Comparison of ENCODE assay signal across 8 cellular contexts in genomic region chr19:37313335-37313627, GRCh38. TPM values are rescaled to one million over a fixed set of nuclear protein-coding genes. Genes with fewer than 3 reads are reported as not detected.
DNase-seq lines count a peak whose midpoint lies in the region; FAIRE-seq and TF ChIP-seq lines count a peak whose summit lies in the region.

No MANE protein-coding gene starts in this region.

- H3K9ac ChIP-seq in keratinocyte (ENCODE audit: control insufficient read depth, extremely low read depth, insufficient read depth, low read length) (no peak overlapping the region), stomach smooth muscle (ENCODE audit: low read length in 2 of 2) (no peak overlapping the region)

- CTCF ChIA-PET in activated CD4-positive, alpha-beta memory T cell treated with anti-CD3 and anti-CD28 coated beads, Interleukin-2, amount 10 ng/mL, durations not matched to agents 7 days and 5 days (lab: Charles Lee): no interaction called here

- H4K20me1 ChIP-seq in keratinocyte (ENCODE audit: control insufficient read depth, extremely low read depth, insufficient read depth, low read length): no peaks in the 10 kb centered on the region

- peak overlapping the region; percentile 48 for H3K27ac Mint-ChIP-seq in activated naive CD4-positive, alpha-beta T cell treated with anti-CD3 and anti-CD28 coated beads, Interleukin-2, amount 50 U/mL, for 24 hours
- peak overlapping the region; percentile 34 for H3K27ac Mint-ChIP-seq in activated CD4-positive, alpha-beta memory T cell treated with anti-CD3 and anti-CD28 coated beads, Interleukin-2, amount 10 ng/mL, durations not matched to agents 7 days and 5 days

- peaks cover 6% of the 10 kb centered on the region for H3K79me2 ChIP-seq in keratinocyte (ENCODE audit: control insufficient read depth, insufficient read depth, low read length)

- no peak overlapping the region for H3K4me3 ChIP-seq in keratinocyte (ENCODE audit: control insufficient read depth in 2 of 3, extremely low read depth in 1 of 3, insufficient read depth in 2 of 3, low read depth in 1 of 3, low read length in 3 of 3)
- peak overlapping the region in 1 of 2 donors; percentile 67 for H3K4me3 ChIP-seq in stomach smooth muscle (ENCODE audit: low read length in 2 of 2)

- DNase-seq in activated naive CD4-positive, alpha-beta T cell treated with Interleukin-2 at 50 U/mL for 16 hours: no peak
- DNase-seq in activated CD4-positive, alpha-beta memory T cell treated with anti-CD3 and anti-CD28 coated beads, Interleukin-2, amount 10 ng/mL, durations not matched to agents 7 days and 5 days: no peak
- DNase-seq in keratinocyte (ENCODE audit: low read depth, low spot score): no peak
- no peak for DNase-seq in CD1c-positive myeloid dendritic cell (ENCODE audit: extremely low spot score)
- DNase-seq in T1000 (lab: John Stamatoyannopoulos, UW): no peak
- no peak for DNase-seq in cerebellar cortex (ENCODE audit: low spot score)

- H3K27me3 Mint-ChIP-seq in activated naive CD4-positive, alpha-beta T cell treated with anti-CD3 and anti-CD28 coated beads, Interleukin-2, amount 50 U/mL, for 24 hours: peaks cover 6% of the 10 kb centered on the region
- no peaks in the 10 kb centered on the region for H3K27me3 Mint-ChIP-seq in activated CD4-positive, alpha-beta memory T cell treated with anti-CD3 and anti-CD28 coated beads, Interleukin-2, amount 10 ng/mL, durations not matched to agents 7 days and 5 days

- peak overlapping the region; percentile 64 for H3K4me3 Mint-ChIP-seq in activated naive CD4-positive, alpha-beta T cell treated with anti-CD3 and anti-CD28 coated beads, Interleukin-2, amount 50 U/mL, for 24 hours
- peak overlapping the region; percentile 64 for H3K4me3 Mint-ChIP-seq in activated CD4-positive, alpha-beta memory T cell treated with anti-CD3 and anti-CD28 coated beads, Interleukin-2, amount 10 ng/mL, durations not matched to agents 7 days and 5 days

- H3K4me1 Mint-ChIP-seq in activated naive CD4-positive, alpha-beta T cell treated with anti-CD3 and anti-CD28 coated beads, Interleukin-2, amount 50 U/mL, for 24 hours: peaks cover 14% of the 10 kb centered on the region
- peaks cover 17% of the 10 kb centered on the region for H3K4me1 Mint-ChIP-seq in activated CD4-positive, alpha-beta memory T cell treated with anti-CD3 and anti-CD28 coated beads, Interleukin-2, amount 10 ng/mL, durations not matched to agents 7 days and 5 days

- peak; percentile 48 for FAIRE-seq in keratinocyte (lab: Jason Lieb, UNC)

- H3K9me3 ChIP-seq in keratinocyte (ENCODE audit: control insufficient read depth, low read depth, low read length) (no peaks in the 10 kb centered on the region), stomach smooth muscle (ENCODE audit: control insufficient read depth in 2 of 2, low read length in 2 of 2) (no peaks in the 10 kb centered on the region)

- no peak overlapping the region for H2AFZ ChIP-seq in keratinocyte (ENCODE audit: control insufficient read depth, low read length)

- H3K27ac ChIP-seq in keratinocyte (ENCODE audit: control insufficient read depth, insufficient read depth, low read length) (no peak overlapping the region), stomach smooth muscle (ENCODE audit: low read length) (peak overlapping the region; percentile 37)

- no peak overlapping the region for H3K4me2 ChIP-seq in keratinocyte (ENCODE audit: control insufficient read depth, extremely low read depth, insufficient read depth, low read depth, low read length)

- peaks cover 6% of the 10 kb centered on the region for H3K9me3 Mint-ChIP-seq in activated naive CD4-positive, alpha-beta T cell treated with anti-CD3 and anti-CD28 coated beads, Interleukin-2, amount 50 U/mL, for 24 hours
- peaks cover 22% of the 10 kb centered on the region for H3K9me3 Mint-ChIP-seq in activated CD4-positive, alpha-beta memory T cell treated with anti-CD3 and anti-CD28 coated beads, Interleukin-2, amount 10 ng/mL, durations not matched to agents 7 days and 5 days

- dilution Hi-C loops in keratinocyte (cut with MboI; ENCODE audit: extremely low pct_ligation_motif_present, low sequenced_read_pairs): no loop called here

- no peak for TF ChIP-seq CTCF in keratinocyte (optimal IDR thresholded peaks at IDR 0.05 in 1 of 3, IDR thresholded peaks at IDR 0.05 in 1 of 3, conservative IDR thresholded peaks at IDR 0.05 in 1 of 3; ENCODE audit: extremely low read depth in 1 of 3, insufficient read depth in 2 of 3, low read length in 3 of 3)

- no peaks in the 10 kb centered on the region for H3K27me3 ChIP-seq in keratinocyte (ENCODE audit: control insufficient read depth, extremely low read depth, insufficient read depth, low read length)
- H3K27me3 ChIP-seq in stomach smooth muscle (ENCODE audit: control insufficient read depth in 1 of 2, insufficient read depth in 2 of 2, low read length in 2 of 2): no peaks in the 10 kb centered on the region

- peaks cover 5% of the 10 kb centered on the region for H3K36me3 Mint-ChIP-seq in activated naive CD4-positive, alpha-beta T cell treated with anti-CD3 and anti-CD28 coated beads, Interleukin-2, amount 50 U/mL, for 24 hours
- peaks cover 12% of the 10 kb centered on the region for H3K36me3 Mint-ChIP-seq in activated CD4-positive, alpha-beta memory T cell treated with anti-CD3 and anti-CD28 coated beads, Interleukin-2, amount 10 ng/mL, durations not matched to agents 7 days and 5 days (ENCODE audit: low read depth)

- H3K9me1 ChIP-seq in keratinocyte (ENCODE audit: control insufficient read depth, extremely low read depth, insufficient read depth, low read length): no peaks in the 10 kb centered on the region

- no peaks in the 10 kb centered on the region for H3K4me1 ChIP-seq in keratinocyte (ENCODE audit: control insufficient read depth, extremely low read depth, insufficient read depth, low read length)
- peaks cover 12% of the 10 kb centered on the region for H3K4me1 ChIP-seq in stomach smooth muscle (ENCODE audit: control insufficient read depth, insufficient read depth, low read length)

- no peaks in the 10 kb centered on the region for H3K36me3 ChIP-seq in keratinocyte (ENCODE audit: control insufficient read depth in 2 of 2, extremely low read depth in 1 of 2, insufficient read depth in 2 of 2, low read length in 2 of 2)
- H3K36me3 ChIP-seq in stomach smooth muscle (ENCODE audit: control insufficient read depth in 2 of 2, insufficient read depth in 2 of 2, low read length in 2 of 2): no peaks in the 10 kb centered on the region

- POLR2A ChIA-PET in activated CD4-positive, alpha-beta memory T cell treated with anti-CD3 and anti-CD28 coated beads, Interleukin-2, amount 10 ng/mL, durations not matched to agents 7 days and 5 days (lab: Charles Lee): no interaction called here

RNA-seq across cellular contexts. Expression of gene ZNF527, which starts 57.6 kb away (rescaled TPM):
- 1 to 10 TPM; 4.3 to 4.8 TPM for total RNA-seq in activated CD4-positive, alpha-beta memory T cell treated with anti-CD3 and anti-CD28 coated beads, Interleukin-2, amount 10 ng/mL, durations not matched to agents 7 days and 5 days
- polyA plus RNA-seq in keratinocyte: 2.1 to 2.9 TPM (median 2.2 TPM) in 3 replicates
- 0.77 TPM for polyA plus RNA-seq in keratinocyte (2011; ENCODE audit: low read depth)
- 1.3 and 2.1 TPM in 2 replicates for polyA plus RNA-seq in keratinocyte (2011; cell fraction: cytosol; rRNA removed)
- polyA plus RNA-seq in keratinocyte (2011; cell fraction: nucleus; rRNA removed): 2.9 and 4.7 TPM in 2 replicates
- polyA plus RNA-seq in keratinocyte (2012; ENCODE audit: low replicate concordance): 1.6 and 2.0 TPM in 2 replicates
- polyA minus RNA-seq in keratinocyte: 1.9 to 3.5 TPM (median 2.4 TPM) in 3 replicates
- 1.3 TPM for polyA minus RNA-seq in keratinocyte (2011; cell fraction: cytosol; rRNA and poly(A)+ RNA removed)
- polyA minus RNA-seq in keratinocyte (2011; cell fraction: nucleus; rRNA and poly(A)+ RNA removed): 2.3 and 4.4 TPM in 2 replicates
